In genomic region chr5:65925601-65926275, GRCh38 we compare ENCODE assay signal across 1 cellular context.
TF ChIP-seq lines count a peak whose summit lies in the region.

No MANE protein-coding gene starts in this region.

TF ChIP-seq in K562, 482 proteins besides CTCF, POLR2A, EP300 and RAD21 (continued from another document and continues in another):
- TF ChIP-seq THRB (CRISPR knock-in tag; conservative IDR thresholded peaks at IDR 0.05) (no peak), FOXK1 (CRISPR knock-in tag; IDR thresholded peaks at IDR 0.05; ENCODE audit: borderline replicate concordance) (no peak), ZFP30 (CRISPR knock-in tag; IDR thresholded peaks at IDR 0.05; ENCODE audit: borderline replicate concordance) (no peak), ZBTB12 (CRISPR knock-in tag; IDR thresholded peaks at IDR 0.05) (no peak), HNRNPK (IDR thresholded peaks at IDR 0.05; ENCODE audit: low read depth, low read length, poor library complexity, severe bottlenecking) (peak; percentile 69), ZC3H11A (IDR thresholded peaks at IDR 0.05; ENCODE audit: low read depth, low read length) (no peak), BRF1 (IDR thresholded peaks at IDR 0.05; ENCODE audit: borderline replicate concordance, extremely low read depth, insufficient read length) (no peak), ZNF76 (CRISPR knock-in tag; IDR thresholded peaks at IDR 0.05; ENCODE audit: borderline replicate concordance) (no peak), HSF4 (CRISPR knock-in tag; IDR thresholded peaks at IDR 0.05; ENCODE audit: borderline replicate concordance) (no peak), TAF9B (IDR thresholded peaks at IDR 0.05; ENCODE audit: partially characterized antibody) (peak; percentile 50), CBFB (CRISPR knock-in tag; IDR thresholded peaks at IDR 0.05) (no peak), KAT7 (CRISPR knock-in tag; IDR thresholded peaks at IDR 0.05; ENCODE audit: borderline replicate concordance) (peak; percentile 95; the same call in 1 of the 2 replicates), DEAF1 (CRISPR knock-in tag; IDR thresholded peaks at IDR 0.05) (no peak), SETDB1 (IDR thresholded peaks at IDR 0.05; ENCODE audit: low read length) (no peak), RBM17 (IDR thresholded peaks at IDR 0.05; ENCODE audit: borderline replicate concordance, low read depth, low read length) (no peak), PTTG1 (tag; IDR thresholded peaks at IDR 0.05; ENCODE audit: low read depth) (no peak), CREM (IDR thresholded peaks at IDR 0.05; ENCODE audit: low read depth) (peak; percentile 58; the same call in 1 of the 2 replicates), RHOXF2B (CRISPR knock-in tag; conservative IDR thresholded peaks at IDR 0.05) (no peak), ZNF561 (CRISPR knock-in tag; conservative IDR thresholded peaks at IDR 0.05) (no peak), SNAPC5 (CRISPR knock-in tag; IDR thresholded peaks at IDR 0.05) (no peak), CREB1 (IDR thresholded peaks at IDR 0.05) (no peak), CREB1 (CRISPR knock-in tag; IDR thresholded peaks at IDR 0.05) (no peak; the same call in 1 of the 2 replicates), TCF7 (IDR thresholded peaks at IDR 0.05; ENCODE audit: borderline replicate concordance) (no peak), SRSF1 (IDR thresholded peaks at IDR 0.05; ENCODE audit: low read depth, low read length) (peak; percentile 57; the same call in 1 of the 2 replicates), CEBPB (tag; IDR thresholded peaks at IDR 0.05) (no peak), RBM15 (IDR thresholded peaks at IDR 0.05; ENCODE audit: insufficient read depth, low read length) (no peak), SREBF1 (IDR thresholded peaks at IDR 0.05; ENCODE audit: borderline replicate concordance, low read depth, low read length) (no peak), BMI1 (IDR thresholded peaks at IDR 0.05; ENCODE audit: low read length) (no peak), ZNF146 (CRISPR knock-in tag; IDR thresholded peaks at IDR 0.05; ENCODE audit: unreplicated experiment) (peak; percentile 31), POLR2B (IDR thresholded peaks at IDR 0.05; ENCODE audit: low read depth, partially characterized antibody) (peak; percentile 94), ZBTB17 (CRISPR knock-in tag; IDR thresholded peaks at IDR 0.05) (peak; percentile 79; the same call in 1 of the 2 replicates), MTA2 (IDR thresholded peaks at IDR 0.05; ENCODE audit: low read depth) (peak; percentile 9; the same call in 1 of the 2 replicates), IRF9 (tag; IDR thresholded peaks at IDR 0.05) (no peak), SP2 (IDR thresholded peaks at IDR 0.05; ENCODE audit: extremely low read depth, low read depth, low read length, poor library complexity, severe bottlenecking) (no peak), TRIM25 (IDR thresholded peaks at IDR 0.05; ENCODE audit: borderline replicate concordance) (no peak), PCBP1 (IDR thresholded peaks at IDR 0.05; ENCODE audit: low read depth, low read length, poor library complexity, severe bottlenecking) (peak; percentile 93), ZNF354B (CRISPR knock-in tag; IDR thresholded peaks at IDR 0.05) (no peak), ZNF444 (CRISPR knock-in tag; IDR thresholded peaks at IDR 0.05) (no peak), LEF1 (IDR thresholded peaks at IDR 0.05) (no peak), GTF2E2 (tag; IDR thresholded peaks at IDR 0.05) (no peak; the same call in 1 of the 2 replicates), NUFIP1 (IDR thresholded peaks at IDR 0.05; ENCODE audit: partially characterized antibody) (no peak), HNRNPH1 (optimal IDR thresholded peaks at IDR 0.05; ENCODE audit: low read depth, low read length) (no peak), TRIM24 (IDR thresholded peaks at IDR 0.05) (peak in 1 of 2 experiments; percentile 27; a peak in 2 of 4 replicates), ELF1 (tag; IDR thresholded peaks at IDR 0.05) (no peak), TBP (optimal IDR thresholded peaks at IDR 0.05; ENCODE audit: low read depth, low read length) (peak; percentile 85), GABPA (tag; conservative IDR thresholded peaks at IDR 0.05; ENCODE audit: low read depth) (no peak)
- TF ChIP-seq, protein P1, sequence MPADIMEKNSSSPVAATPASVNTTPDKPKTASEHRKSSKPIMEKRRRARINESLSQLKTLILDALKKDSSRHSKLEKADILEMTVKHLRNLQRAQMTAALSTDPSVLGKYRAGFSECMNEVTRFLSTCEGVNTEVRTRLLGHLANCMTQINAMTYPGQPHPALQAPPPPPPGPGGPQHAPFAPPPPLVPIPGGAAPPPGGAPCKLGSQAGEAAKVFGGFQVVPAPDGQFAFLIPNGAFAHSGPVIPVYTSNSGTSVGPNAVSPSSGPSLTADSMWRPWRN (IDR thresholded peaks at IDR 0.05; ENCODE audit: low read depth), result no peak
- TF ChIP-seq, protein P2, sequence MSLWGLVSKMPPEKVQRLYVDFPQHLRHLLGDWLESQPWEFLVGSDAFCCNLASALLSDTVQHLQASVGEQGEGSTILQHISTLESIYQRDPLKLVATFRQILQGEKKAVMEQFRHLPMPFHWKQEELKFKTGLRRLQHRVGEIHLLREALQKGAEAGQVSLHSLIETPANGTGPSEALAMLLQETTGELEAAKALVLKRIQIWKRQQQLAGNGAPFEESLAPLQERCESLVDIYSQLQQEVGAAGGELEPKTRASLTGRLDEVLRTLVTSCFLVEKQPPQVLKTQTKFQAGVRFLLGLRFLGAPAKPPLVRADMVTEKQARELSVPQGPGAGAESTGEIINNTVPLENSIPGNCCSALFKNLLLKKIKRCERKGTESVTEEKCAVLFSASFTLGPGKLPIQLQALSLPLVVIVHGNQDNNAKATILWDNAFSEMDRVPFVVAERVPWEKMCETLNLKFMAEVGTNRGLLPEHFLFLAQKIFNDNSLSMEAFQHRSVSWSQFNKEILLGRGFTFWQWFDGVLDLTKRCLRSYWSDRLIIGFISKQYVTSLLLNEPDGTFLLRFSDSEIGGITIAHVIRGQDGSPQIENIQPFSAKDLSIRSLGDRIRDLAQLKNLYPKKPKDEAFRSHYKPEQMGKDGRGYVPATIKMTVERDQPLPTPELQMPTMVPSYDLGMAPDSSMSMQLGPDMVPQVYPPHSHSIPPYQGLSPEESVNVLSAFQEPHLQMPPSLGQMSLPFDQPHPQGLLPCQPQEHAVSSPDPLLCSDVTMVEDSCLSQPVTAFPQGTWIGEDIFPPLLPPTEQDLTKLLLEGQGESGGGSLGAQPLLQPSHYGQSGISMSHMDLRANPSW (CRISPR knock-in tag; IDR thresholded peaks at IDR 0.05), result peak; percentile 48; the same call in 1 of the 2 replicates
- TF ChIP-seq, protein P3, sequence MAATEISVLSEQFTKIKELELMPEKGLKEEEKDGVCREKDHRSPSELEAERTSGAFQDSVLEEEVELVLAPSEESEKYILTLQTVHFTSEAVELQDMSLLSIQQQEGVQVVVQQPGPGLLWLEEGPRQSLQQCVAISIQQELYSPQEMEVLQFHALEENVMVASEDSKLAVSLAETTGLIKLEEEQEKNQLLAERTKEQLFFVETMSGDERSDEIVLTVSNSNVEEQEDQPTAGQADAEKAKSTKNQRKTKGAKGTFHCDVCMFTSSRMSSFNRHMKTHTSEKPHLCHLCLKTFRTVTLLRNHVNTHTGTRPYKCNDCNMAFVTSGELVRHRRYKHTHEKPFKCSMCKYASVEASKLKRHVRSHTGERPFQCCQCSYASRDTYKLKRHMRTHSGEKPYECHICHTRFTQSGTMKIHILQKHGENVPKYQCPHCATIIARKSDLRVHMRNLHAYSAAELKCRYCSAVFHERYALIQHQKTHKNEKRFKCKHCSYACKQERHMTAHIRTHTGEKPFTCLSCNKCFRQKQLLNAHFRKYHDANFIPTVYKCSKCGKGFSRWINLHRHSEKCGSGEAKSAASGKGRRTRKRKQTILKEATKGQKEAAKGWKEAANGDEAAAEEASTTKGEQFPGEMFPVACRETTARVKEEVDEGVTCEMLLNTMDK (IDR thresholded peaks at IDR 0.05; ENCODE audit: borderline replicate concordance, insufficient read depth, low read depth, low read length, poor library complexity, severe bottlenecking), result peak; percentile 71
- TF ChIP-seq, protein P4, sequence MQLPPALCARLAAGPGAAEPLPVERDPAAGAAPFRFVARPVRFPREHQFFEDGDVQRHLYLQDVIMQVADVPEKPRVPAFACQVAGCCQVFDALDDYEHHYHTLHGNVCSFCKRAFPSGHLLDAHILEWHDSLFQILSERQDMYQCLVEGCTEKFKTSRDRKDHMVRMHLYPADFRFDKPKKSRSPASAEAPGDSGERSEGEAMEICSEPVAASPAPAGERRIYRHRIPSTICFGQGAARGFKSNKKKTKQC (CRISPR knock-in tag; IDR thresholded peaks at IDR 0.05), result peak; percentile 69; the same call in 1 of the 2 replicates
- TF ChIP-seq, protein P5, sequence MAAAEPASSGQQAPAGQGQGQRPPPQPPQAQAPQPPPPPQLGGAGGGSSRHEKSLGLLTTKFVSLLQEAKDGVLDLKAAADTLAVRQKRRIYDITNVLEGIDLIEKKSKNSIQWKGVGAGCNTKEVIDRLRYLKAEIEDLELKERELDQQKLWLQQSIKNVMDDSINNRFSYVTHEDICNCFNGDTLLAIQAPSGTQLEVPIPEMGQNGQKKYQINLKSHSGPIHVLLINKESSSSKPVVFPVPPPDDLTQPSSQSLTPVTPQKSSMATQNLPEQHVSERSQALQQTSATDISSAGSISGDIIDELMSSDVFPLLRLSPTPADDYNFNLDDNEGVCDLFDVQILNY (CRISPR knock-in tag; IDR thresholded peaks at IDR 0.05), result peak; percentile 79; the same call in 1 of the 2 replicates
- TF ChIP-seq, protein P6, sequence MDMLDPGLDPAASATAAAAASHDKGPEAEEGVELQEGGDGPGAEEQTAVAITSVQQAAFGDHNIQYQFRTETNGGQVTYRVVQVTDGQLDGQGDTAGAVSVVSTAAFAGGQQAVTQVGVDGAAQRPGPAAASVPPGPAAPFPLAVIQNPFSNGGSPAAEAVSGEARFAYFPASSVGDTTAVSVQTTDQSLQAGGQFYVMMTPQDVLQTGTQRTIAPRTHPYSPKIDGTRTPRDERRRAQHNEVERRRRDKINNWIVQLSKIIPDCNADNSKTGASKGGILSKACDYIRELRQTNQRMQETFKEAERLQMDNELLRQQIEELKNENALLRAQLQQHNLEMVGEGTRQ (CRISPR knock-in tag; IDR thresholded peaks at IDR 0.05), result no peak
- TF ChIP-seq, protein P7, sequence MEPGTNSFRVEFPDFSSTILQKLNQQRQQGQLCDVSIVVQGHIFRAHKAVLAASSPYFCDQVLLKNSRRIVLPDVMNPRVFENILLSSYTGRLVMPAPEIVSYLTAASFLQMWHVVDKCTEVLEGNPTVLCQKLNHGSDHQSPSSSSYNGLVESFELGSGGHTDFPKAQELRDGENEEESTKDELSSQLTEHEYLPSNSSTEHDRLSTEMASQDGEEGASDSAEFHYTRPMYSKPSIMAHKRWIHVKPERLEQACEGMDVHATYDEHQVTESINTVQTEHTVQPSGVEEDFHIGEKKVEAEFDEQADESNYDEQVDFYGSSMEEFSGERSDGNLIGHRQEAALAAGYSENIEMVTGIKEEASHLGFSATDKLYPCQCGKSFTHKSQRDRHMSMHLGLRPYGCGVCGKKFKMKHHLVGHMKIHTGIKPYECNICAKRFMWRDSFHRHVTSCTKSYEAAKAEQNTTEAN (CRISPR knock-in tag; IDR thresholded peaks at IDR 0.05), result no peak
